Comparison of ENCODE assay signal across 22 cellular contexts in the genomic region with DNA sequence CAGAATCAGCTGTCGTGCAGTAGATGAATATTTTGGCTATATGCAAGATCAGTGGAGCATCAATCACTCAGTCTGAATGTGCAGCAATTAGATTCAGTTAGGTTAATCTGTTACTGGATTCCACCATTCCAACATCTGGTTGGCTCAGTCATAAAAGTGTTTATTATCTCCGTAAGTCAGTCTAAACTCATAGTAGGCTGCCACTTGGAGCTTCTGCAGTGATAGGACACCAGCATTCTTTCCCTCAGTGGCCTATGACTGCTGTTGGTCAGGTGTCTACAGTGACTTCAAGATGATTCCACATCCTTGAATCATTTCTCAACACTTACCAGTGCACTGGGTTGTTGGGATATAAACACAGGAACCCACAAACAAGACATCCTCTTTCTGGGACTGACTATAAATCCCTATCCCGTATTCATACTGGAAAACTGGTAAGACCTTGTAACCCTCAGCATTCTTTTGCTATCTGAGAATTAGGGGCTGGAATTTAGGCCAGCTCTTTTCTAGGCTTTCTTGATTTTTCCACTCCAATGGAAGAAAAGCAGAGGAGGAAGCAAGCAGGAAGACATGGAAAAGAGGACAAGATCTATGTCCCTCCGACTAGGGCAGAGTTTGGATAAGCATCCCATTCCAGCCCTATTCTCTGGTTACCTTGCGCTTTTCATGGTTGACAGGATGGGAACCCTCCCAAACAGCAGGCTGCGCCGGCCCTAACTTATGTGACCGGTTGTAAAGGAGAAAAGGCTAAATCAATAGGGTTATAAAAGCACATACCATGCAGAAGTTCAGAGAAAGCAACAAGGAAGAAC.
"Had no signal": no experiment of that assay in that cellular context is flagged by ENCODE, and none has a peak within 500 bp of the region (broad histone marks: within the 10 kb centered on the region; RNA-seq: fewer than 3 reads in every experiment).

No MANE protein-coding gene starts in this region.

- H3K36me3 Mint-ChIP-seq: activated naive CD4-positive, alpha-beta T cell treated with anti-CD3 and anti-CD28 coated beads, Interleukin-2, amount 50 U/mL, for 72 hours; memory B cell had no signal

- H3K4me1 Mint-ChIP-seq: activated CD4-positive, alpha-beta T cell treated with anti-CD3 and anti-CD28 coated beads for 36 hours; activated T-helper 17 cell treated with anti-CD3 and anti-CD28 coated beads, Interleukin-2, amount 50 U/mL, for 72 hours had no signal

- H3K9me3 ChIP-seq: adrenal gland, sigmoid colon, thoracic aorta, upper lobe of left lung had no signal

- H3K36me3 ChIP-seq: adrenal gland, sigmoid colon, thoracic aorta, upper lobe of left lung had no signal

- H3K27me3 Mint-ChIP-seq: activated CD4-positive, alpha-beta T cell treated with anti-CD3 and anti-CD28 coated beads for 36 hours; activated T-cell treated with anti-CD3 and anti-CD28 coated beads, Interleukin-2, amount 50 U/mL, for 24 hours; activated T-helper 17 cell treated with anti-CD3 and anti-CD28 coated beads, Interleukin-2, amount 50 U/mL, for 72 hours; memory B cell; naive B cell had no signal

- H3K27me3 ChIP-seq: adrenal gland, sigmoid colon, upper lobe of left lung had no signal

- H3K4me3 ChIP-seq: adrenal gland, sigmoid colon, thoracic aorta, upper lobe of left lung had no signal

- H3K27ac ChIP-seq: adrenal gland, sigmoid colon, thoracic aorta, upper lobe of left lung had no signal

- ATAC-seq: activated CD4-positive, alpha-beta T cell treated with anti-CD3 and anti-CD28 coated beads for 36 hours; activated naive CD4-positive, alpha-beta T cell treated with anti-CD3 and anti-CD28 coated beads, Interleukin-2, amount 50 U/mL, for 72 hours; activated T-helper 17 cell treated with anti-CD3 and anti-CD28 coated beads, Interleukin-2, amount 50 U/mL, for 72 hours had no signal

- H3K4me1 ChIP-seq: adrenal gland, upper lobe of left lung had no signal

- H3K27ac Mint-ChIP-seq: activated CD4-positive, alpha-beta T cell treated with anti-CD3 and anti-CD28 coated beads for 36 hours; activated naive CD4-positive, alpha-beta T cell treated with anti-CD3 and anti-CD28 coated beads, Interleukin-2, amount 50 U/mL, for 72 hours; activated T-cell treated with anti-CD3 and anti-CD28 coated beads, Interleukin-2, amount 50 U/mL, for 24 hours; activated T-helper 17 cell treated with anti-CD3 and anti-CD28 coated beads, Interleukin-2, amount 50 U/mL, for 72 hours; memory B cell had no signal

- H3K9me3 Mint-ChIP-seq: memory B cell, neural crest cell had no signal

- DNase-seq: activated CD4-positive, alpha-beta T cell treated with anti-CD3 and anti-CD28 coated beads, Interleukin-2, amount 50 U/mL, for 4 hours; activated CD8-positive, alpha-beta memory T cell treated with anti-CD3 and anti-CD28 coated beads for 24 hours; activated CD8-positive, alpha-beta memory T cell treated with anti-CD3 and anti-CD28 coated beads, Interleukin-2, amount 50 U/mL, for 4 hours; activated T-cell treated with anti-CD3 and anti-CD28 coated beads, Interleukin-2, amount 50 U/mL, for 24 hours; central memory CD4-positive, alpha-beta T cell; effector CD8-positive, alpha-beta T cell; left cardiac atrium; occipital lobe; sigmoid colon; stimulated activated CD4-positive, alpha-beta T cell treated with anti-CD3 and anti-CD28 coated beads, Interleukin-2, amount 100 ng/mL, for 48 hours; stimulated activated naive CD4-positive, alpha-beta T cell treated with Interleukin-2 at 50 U/mL for 16 hours; T-helper 1 cell; T-helper 9 cell; upper lobe of left lung had no signal

- H3K4me3 Mint-ChIP-seq: activated CD4-positive, alpha-beta T cell treated with anti-CD3 and anti-CD28 coated beads for 36 hours; activated T-cell treated with anti-CD3 and anti-CD28 coated beads, Interleukin-2, amount 50 U/mL, for 24 hours; activated T-helper 17 cell treated with anti-CD3 and anti-CD28 coated beads, Interleukin-2, amount 50 U/mL, for 72 hours; memory B cell; naive B cell; neural crest cell had no signal
